ENCODE assay signal across 2 cellular contexts in genomic region chr2:226740039-226740648, GRCh38.
TF ChIP-seq lines count a peak whose summit lies in the region.

No MANE protein-coding gene starts in this region.

TF ChIP-seq in HEK293, 187 proteins besides CTCF, POLR2A, EP300 and RAD21 (continues in another document):
- peak; percentile 25; the same call in 1 of the 2 replicates for TF ChIP-seq ZNF394 (tag by site-specific recombination; IDR thresholded peaks at IDR 0.05; ENCODE audit: borderline replicate concordance)
- no peak for TF ChIP-seq ZNF621 (tag by site-specific recombination; IDR thresholded peaks at IDR 0.05)
- no peak for TF ChIP-seq ZNF501 (tag by site-specific recombination; IDR thresholded peaks at IDR 0.05)
- no peak for TF ChIP-seq ZNF138 (tag by site-specific recombination; IDR thresholded peaks at IDR 0.05; ENCODE audit: borderline replicate concordance)
- TF ChIP-seq ZNF248 (tag by site-specific recombination; IDR thresholded peaks at IDR 0.05), result no peak
- peak; percentile 73 for TF ChIP-seq ZBTB17 (tag by site-specific recombination; IDR thresholded peaks at IDR 0.05)
- TF ChIP-seq PRDM6 (tag by site-specific recombination; IDR thresholded peaks at IDR 0.05), result peak; percentile 96
- TF ChIP-seq ZSCAN23 (tag by site-specific recombination; IDR thresholded peaks at IDR 0.05), result peak; percentile 75; the same call in 1 of the 2 replicates
- peak; percentile 80; the same call in 1 of the 2 replicates for TF ChIP-seq ZNF639 (tag by site-specific recombination; IDR thresholded peaks at IDR 0.05)
- TF ChIP-seq ZNF24 (tag by site-specific recombination; IDR thresholded peaks at IDR 0.05), result 0 out of 2 replicates have a peak, but pooled peaks have one; percentile 56
- TF ChIP-seq ZNF324 (tag by site-specific recombination; IDR thresholded peaks at IDR 0.05), result 0 out of 2 replicates have a peak, but pooled peaks have one; percentile 52
- peak; percentile 27; the same call in 1 of the 2 replicates for TF ChIP-seq ZBTB44 (tag by site-specific recombination; IDR thresholded peaks at IDR 0.05)
- peak; percentile 82 for TF ChIP-seq BCL11A (tag by site-specific recombination; IDR thresholded peaks at IDR 0.05; ENCODE audit: low read depth)
- peak; percentile 51; the same call in 1 of the 2 replicates for TF ChIP-seq OVOL3 (tag by site-specific recombination; IDR thresholded peaks at IDR 0.05)
- TF ChIP-seq SCRT1 (tag by site-specific recombination; IDR thresholded peaks at IDR 0.05; ENCODE audit: borderline replicate concordance), result no peak
- TF ChIP-seq, protein P1, sequence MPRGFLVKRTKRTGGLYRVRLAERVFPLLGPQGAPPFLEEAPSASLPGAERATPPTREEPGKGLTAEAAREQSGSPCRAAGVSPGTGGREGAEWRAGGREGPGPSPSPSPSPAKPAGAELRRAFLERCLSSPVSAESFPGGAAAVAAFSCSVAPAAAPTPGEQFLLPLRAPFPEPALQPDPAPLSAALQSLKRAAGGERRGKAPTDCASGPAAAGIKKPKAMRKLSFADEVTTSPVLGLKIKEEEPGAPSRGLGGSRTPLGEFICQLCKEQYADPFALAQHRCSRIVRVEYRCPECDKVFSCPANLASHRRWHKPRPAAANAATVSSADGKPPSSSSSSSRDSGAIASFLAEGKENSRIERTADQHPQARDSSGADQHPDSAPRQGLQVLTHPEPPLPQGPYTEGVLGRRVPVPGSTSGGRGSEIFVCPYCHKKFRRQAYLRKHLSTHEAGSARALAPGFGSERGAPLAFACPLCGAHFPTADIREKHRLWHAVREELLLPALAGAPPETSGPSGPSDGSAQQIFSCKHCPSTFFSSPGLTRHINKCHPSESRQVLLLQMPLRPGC (tag by site-specific recombination; IDR thresholded peaks at IDR 0.05), result peak; percentile 53; the same call in 1 of the 2 replicates
- peak; percentile 47; the same call in 1 of the 2 replicates for TF ChIP-seq FEZF1 (tag by site-specific recombination; IDR thresholded peaks at IDR 0.05)
- peak; percentile 72 for TF ChIP-seq OSR2 (tag by site-specific recombination; IDR thresholded peaks at IDR 0.05)
- peak; percentile 73 for TF ChIP-seq ZNF362 (tag by site-specific recombination; IDR thresholded peaks at IDR 0.05)
- TF ChIP-seq PRDM1 (tag by site-specific recombination; IDR thresholded peaks at IDR 0.05), result no peak
- TF ChIP-seq BCL11B (tag by site-specific recombination; IDR thresholded peaks at IDR 0.05; ENCODE audit: low read depth), result peak; percentile 69
- TF ChIP-seq IKZF3 (tag by site-specific recombination; IDR thresholded peaks at IDR 0.05), result 0 out of 2 replicates have a peak, but pooled peaks have one; percentile 21

TF ChIP-seq in HepG2, 621 proteins besides CTCF, POLR2A, EP300 and RAD21 (continues in another document):
- TF ChIP-seq KDM6A (CRISPR knock-in tag; IDR thresholded peaks at IDR 0.05; ENCODE audit: low read depth), result no peak
- no peak for TF ChIP-seq ZNF724P (CRISPR knock-in tag; IDR thresholded peaks at IDR 0.05; ENCODE audit: borderline replicate concordance)
- TF ChIP-seq RARG (CRISPR knock-in tag; IDR thresholded peaks at IDR 0.05; ENCODE audit: low read depth), result no peak
- TF ChIP-seq POGZ (CRISPR knock-in tag; IDR thresholded peaks at IDR 0.05), result 0 out of 2 replicates have a peak, but pooled peaks have one; percentile 32
- peak; percentile 51; the same call in 1 of the 2 replicates for TF ChIP-seq GATAD2A (CRISPR knock-in tag; IDR thresholded peaks at IDR 0.05)
- TF ChIP-seq SP1 (IDR thresholded peaks at IDR 0.05), result no peak
- no peak for TF ChIP-seq SP1 (CRISPR knock-in tag; IDR thresholded peaks at IDR 0.05)
- TF ChIP-seq ZNF121 (CRISPR knock-in tag; IDR thresholded peaks at IDR 0.05), result no peak
- no peak for TF ChIP-seq ZNF547 (CRISPR knock-in tag; IDR thresholded peaks at IDR 0.05)
- TF ChIP-seq ELF4 (CRISPR knock-in tag; IDR thresholded peaks at IDR 0.05; ENCODE audit: borderline replicate concordance), result peak; percentile 44; the same call in 1 of the 2 replicates
- 0 out of 2 replicates have a peak, but pooled peaks have one; percentile 39 for TF ChIP-seq HMG20A (CRISPR knock-in tag; IDR thresholded peaks at IDR 0.05; ENCODE audit: borderline replicate concordance)
- no peak for TF ChIP-seq ZNF570 (CRISPR knock-in tag; IDR thresholded peaks at IDR 0.05; ENCODE audit: borderline replicate concordance)
- TF ChIP-seq RXRB (CRISPR knock-in tag; IDR thresholded peaks at IDR 0.05; ENCODE audit: borderline replicate concordance), result 0 out of 2 replicates have a peak, but pooled peaks have one; percentile 43
- TF ChIP-seq POLR2AphosphoS2 (IDR thresholded peaks at IDR 0.05; ENCODE audit: low read depth, low read length), result no peak
- TF ChIP-seq ZNF780A (CRISPR knock-in tag; IDR thresholded peaks at IDR 0.05), result no peak
- TF ChIP-seq, protein P2, sequence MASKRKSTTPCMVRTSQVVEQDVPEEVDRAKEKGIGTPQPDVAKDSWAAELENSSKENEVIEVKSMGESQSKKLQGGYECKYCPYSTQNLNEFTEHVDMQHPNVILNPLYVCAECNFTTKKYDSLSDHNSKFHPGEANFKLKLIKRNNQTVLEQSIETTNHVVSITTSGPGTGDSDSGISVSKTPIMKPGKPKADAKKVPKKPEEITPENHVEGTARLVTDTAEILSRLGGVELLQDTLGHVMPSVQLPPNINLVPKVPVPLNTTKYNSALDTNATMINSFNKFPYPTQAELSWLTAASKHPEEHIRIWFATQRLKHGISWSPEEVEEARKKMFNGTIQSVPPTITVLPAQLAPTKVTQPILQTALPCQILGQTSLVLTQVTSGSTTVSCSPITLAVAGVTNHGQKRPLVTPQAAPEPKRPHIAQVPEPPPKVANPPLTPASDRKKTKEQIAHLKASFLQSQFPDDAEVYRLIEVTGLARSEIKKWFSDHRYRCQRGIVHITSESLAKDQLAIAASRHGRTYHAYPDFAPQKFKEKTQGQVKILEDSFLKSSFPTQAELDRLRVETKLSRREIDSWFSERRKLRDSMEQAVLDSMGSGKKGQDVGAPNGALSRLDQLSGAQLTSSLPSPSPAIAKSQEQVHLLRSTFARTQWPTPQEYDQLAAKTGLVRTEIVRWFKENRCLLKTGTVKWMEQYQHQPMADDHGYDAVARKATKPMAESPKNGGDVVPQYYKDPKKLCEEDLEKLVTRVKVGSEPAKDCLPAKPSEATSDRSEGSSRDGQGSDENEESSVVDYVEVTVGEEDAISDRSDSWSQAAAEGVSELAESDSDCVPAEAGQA (IDR thresholded peaks at IDR 0.05; ENCODE audit: low read depth), result no peak
- TF ChIP-seq, protein P2 (CRISPR knock-in tag; IDR thresholded peaks at IDR 0.05; ENCODE audit: borderline replicate concordance), result no peak
- TF ChIP-seq, protein P3, sequence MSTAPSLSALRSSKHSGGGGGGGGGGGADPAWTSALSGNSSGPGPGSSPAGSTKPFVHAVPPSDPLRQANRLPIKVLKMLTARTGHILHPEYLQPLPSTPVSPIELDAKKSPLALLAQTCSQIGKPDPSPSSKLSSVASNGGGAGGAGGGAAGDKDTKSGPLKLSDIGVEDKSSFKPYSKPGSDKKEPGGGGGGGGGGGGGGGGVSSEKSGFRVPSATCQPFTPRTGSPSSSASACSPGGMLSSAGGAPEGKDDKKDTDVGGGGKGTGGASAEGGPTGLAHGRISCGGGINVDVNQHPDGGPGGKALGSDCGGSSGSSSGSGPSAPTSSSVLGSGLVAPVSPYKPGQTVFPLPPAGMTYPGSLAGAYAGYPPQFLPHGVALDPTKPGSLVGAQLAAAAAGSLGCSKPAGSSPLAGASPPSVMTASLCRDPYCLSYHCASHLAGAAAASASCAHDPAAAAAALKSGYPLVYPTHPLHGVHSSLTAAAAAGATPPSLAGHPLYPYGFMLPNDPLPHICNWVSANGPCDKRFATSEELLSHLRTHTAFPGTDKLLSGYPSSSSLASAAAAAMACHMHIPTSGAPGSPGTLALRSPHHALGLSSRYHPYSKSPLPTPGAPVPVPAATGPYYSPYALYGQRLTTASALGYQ (CRISPR knock-in tag; IDR thresholded peaks at IDR 0.05), result no peak
- no peak for TF ChIP-seq FOXA1 (IDR thresholded peaks at IDR 0.05)
- TF ChIP-seq FOXA1 (CRISPR knock-in tag; IDR thresholded peaks at IDR 0.05), result peak; percentile 30; the same call in 1 of the 2 replicates
- peak; percentile 52; the same call in 1 of the 2 replicates for TF ChIP-seq TBX3 (IDR thresholded peaks at IDR 0.05; ENCODE audit: borderline replicate concordance)
- TF ChIP-seq, protein P4, sequence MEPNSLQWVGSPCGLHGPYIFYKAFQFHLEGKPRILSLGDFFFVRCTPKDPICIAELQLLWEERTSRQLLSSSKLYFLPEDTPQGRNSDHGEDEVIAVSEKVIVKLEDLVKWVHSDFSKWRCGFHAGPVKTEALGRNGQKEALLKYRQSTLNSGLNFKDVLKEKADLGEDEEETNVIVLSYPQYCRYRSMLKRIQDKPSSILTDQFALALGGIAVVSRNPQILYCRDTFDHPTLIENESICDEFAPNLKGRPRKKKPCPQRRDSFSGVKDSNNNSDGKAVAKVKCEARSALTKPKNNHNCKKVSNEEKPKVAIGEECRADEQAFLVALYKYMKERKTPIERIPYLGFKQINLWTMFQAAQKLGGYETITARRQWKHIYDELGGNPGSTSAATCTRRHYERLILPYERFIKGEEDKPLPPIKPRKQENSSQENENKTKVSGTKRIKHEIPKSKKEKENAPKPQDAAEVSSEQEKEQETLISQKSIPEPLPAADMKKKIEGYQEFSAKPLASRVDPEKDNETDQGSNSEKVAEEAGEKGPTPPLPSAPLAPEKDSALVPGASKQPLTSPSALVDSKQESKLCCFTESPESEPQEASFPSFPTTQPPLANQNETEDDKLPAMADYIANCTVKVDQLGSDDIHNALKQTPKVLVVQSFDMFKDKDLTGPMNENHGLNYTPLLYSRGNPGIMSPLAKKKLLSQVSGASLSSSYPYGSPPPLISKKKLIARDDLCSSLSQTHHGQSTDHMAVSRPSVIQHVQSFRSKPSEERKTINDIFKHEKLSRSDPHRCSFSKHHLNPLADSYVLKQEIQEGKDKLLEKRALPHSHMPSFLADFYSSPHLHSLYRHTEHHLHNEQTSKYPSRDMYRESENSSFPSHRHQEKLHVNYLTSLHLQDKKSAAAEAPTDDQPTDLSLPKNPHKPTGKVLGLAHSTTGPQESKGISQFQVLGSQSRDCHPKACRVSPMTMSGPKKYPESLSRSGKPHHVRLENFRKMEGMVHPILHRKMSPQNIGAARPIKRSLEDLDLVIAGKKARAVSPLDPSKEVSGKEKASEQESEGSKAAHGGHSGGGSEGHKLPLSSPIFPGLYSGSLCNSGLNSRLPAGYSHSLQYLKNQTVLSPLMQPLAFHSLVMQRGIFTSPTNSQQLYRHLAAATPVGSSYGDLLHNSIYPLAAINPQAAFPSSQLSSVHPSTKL (CRISPR knock-in tag; IDR thresholded peaks at IDR 0.05), result peak; percentile 40; the same call in 1 of the 2 replicates
- TF ChIP-seq ZNF543 (CRISPR knock-in tag; IDR thresholded peaks at IDR 0.05), result 0 out of 2 replicates have a peak, but pooled peaks have one; percentile 17
- no peak for TF ChIP-seq ATF1 (CRISPR knock-in tag; IDR thresholded peaks at IDR 0.05)
- TF ChIP-seq DMTF1 (CRISPR knock-in tag; IDR thresholded peaks at IDR 0.05), result no peak
- TF ChIP-seq ZNF563 (CRISPR knock-in tag; IDR thresholded peaks at IDR 0.05), result no peak
- TF ChIP-seq GFI1 (CRISPR knock-in tag; IDR thresholded peaks at IDR 0.05; ENCODE audit: borderline replicate concordance), result no peak
- TF ChIP-seq SOX5 (CRISPR knock-in tag; IDR thresholded peaks at IDR 0.05; ENCODE audit: borderline replicate concordance), result peak; percentile 78
- TF ChIP-seq PTBP1 (IDR thresholded peaks at IDR 0.05; ENCODE audit: low read depth, low read length, poor library complexity, severe bottlenecking), result no peak
- TF ChIP-seq ZKSCAN5 (CRISPR knock-in tag; IDR thresholded peaks at IDR 0.05), result no peak
- TF ChIP-seq ASH2L (IDR thresholded peaks at IDR 0.05; ENCODE audit: insufficient read length, low read depth, low read length), result peak; percentile 3
- TF ChIP-seq, protein P5, sequence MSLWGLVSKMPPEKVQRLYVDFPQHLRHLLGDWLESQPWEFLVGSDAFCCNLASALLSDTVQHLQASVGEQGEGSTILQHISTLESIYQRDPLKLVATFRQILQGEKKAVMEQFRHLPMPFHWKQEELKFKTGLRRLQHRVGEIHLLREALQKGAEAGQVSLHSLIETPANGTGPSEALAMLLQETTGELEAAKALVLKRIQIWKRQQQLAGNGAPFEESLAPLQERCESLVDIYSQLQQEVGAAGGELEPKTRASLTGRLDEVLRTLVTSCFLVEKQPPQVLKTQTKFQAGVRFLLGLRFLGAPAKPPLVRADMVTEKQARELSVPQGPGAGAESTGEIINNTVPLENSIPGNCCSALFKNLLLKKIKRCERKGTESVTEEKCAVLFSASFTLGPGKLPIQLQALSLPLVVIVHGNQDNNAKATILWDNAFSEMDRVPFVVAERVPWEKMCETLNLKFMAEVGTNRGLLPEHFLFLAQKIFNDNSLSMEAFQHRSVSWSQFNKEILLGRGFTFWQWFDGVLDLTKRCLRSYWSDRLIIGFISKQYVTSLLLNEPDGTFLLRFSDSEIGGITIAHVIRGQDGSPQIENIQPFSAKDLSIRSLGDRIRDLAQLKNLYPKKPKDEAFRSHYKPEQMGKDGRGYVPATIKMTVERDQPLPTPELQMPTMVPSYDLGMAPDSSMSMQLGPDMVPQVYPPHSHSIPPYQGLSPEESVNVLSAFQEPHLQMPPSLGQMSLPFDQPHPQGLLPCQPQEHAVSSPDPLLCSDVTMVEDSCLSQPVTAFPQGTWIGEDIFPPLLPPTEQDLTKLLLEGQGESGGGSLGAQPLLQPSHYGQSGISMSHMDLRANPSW (CRISPR knock-in tag; IDR thresholded peaks at IDR 0.05; ENCODE audit: borderline replicate concordance), result 0 out of 2 replicates have a peak, but pooled peaks have one; percentile 32
